In the genomic region with DNA sequence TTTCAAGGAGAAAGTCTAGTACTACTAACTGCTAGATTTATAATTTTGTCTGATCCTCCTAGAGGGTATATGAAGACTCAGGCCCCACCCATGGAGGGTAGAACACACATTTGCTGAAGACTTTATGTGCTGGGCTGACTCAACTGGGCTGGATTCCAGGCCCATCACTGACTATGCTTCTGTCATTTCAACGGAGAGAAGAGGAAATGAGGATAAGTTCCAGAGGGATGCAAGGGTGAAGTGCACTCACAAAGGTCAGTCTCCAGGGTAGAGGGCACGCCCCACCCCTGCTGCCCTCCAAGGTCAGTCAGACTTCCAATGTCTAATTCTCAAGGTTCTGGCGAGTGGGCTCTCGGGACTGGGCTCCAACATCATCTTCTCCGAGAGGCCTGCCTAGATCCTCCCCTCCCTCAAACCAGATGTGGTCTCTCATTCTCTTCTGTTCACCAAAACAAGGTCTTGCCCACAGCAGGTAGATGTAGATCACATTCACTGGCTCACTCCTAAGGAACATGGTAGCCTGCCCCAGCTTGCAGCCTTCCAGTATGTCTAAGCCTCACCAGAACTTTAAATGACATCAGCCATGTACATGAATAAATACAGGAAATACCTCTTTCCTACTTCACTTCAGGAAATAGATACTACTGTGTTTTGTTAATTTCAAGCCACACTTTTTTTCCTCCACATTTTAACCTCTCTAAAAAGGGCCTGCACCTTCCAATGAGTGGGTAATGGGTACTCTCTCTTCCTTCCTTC, we compare ENCODE assay signal across 14 cellular contexts. TPM values are rescaled to one million over a fixed set of nuclear protein-coding genes. Genes with fewer than 3 reads are reported as not detected.
DNase-seq lines count a peak whose midpoint lies in the region; ATAC-seq and FAIRE-seq lines count a peak whose summit lies in the region.
"Had no signal": no experiment of that assay in that cellular context is flagged by ENCODE, and none has a peak within 500 bp of the region (broad histone marks: within the 10 kb centered on the region; RNA-seq: fewer than 3 reads in every experiment).

No MANE protein-coding gene starts in this region.

- DNase-seq in activated T-cell treated with anti-CD3 and anti-CD28 coated beads, Interleukin-2, amount 50 U/mL, for 72 hours: no peak
- DNase-seq in activated T-cell treated with anti-CD3 and anti-CD28 coated beads, Interleukin-2, amount 50 U/mL, for 1 hour: no peak
- DNase-seq in adipocyte (ENCODE audit: low read depth): peak; percentile 54
- DNase-seq in glomerular visceral epithelial cell (ENCODE audit: extremely low spot score): peak; percentile 41
- DNase-seq in urothelium cell line (ENCODE audit: low spot score): peak; percentile 46
- no peak for DNase-seq in SK-N-DZ (ENCODE audit: low spot score)
- DNase-seq in activated CD4-positive, alpha-beta T cell treated with anti-CD3 and anti-CD28 coated beads, Interleukin-2, amount 50 U/mL, for 48 hours: no peak
- DNase-seq in activated T-cell treated with anti-CD3 and anti-CD28 coated beads for 4 hours: no peak
- DNase-seq: activated CD4-positive, CD25-positive, alpha-beta regulatory T cell; head of caudate nucleus had no signal

- no peaks in the 10 kb centered on the region for H3K27me3 ChIP-seq in adipocyte (replicated peaks; ENCODE audit: control insufficient read depth, insufficient read depth, low read length)

- peak overlapping the region; percentile 53 for H3K27ac Mint-ChIP-seq in activated T-cell treated with anti-CD3 and anti-CD28 coated beads, Interleukin-2, amount 50 U/mL, for 72 hours

- no peaks in the 10 kb centered on the region for H3K9me3 Mint-ChIP-seq in activated T-cell treated with anti-CD3 and anti-CD28 coated beads, Interleukin-2, amount 50 U/mL, for 72 hours
- H3K9me3 Mint-ChIP-seq: activated naive CD4-positive, alpha-beta T cell treated with anti-CD3 and anti-CD28 coated beads, Interleukin-2, amount 50 U/mL, for 72 hours; nephron had no signal

- H3K36me3 Mint-ChIP-seq in activated T-cell treated with anti-CD3 and anti-CD28 coated beads, Interleukin-2, amount 50 U/mL, for 72 hours (ENCODE audit: insufficient read depth in 2 of 2): no peaks in the 10 kb centered on the region
- H3K36me3 Mint-ChIP-seq: activated naive CD4-positive, alpha-beta T cell treated with anti-CD3 and anti-CD28 coated beads, Interleukin-2, amount 50 U/mL, for 72 hours had no signal

- no peak for ATAC-seq in activated T-cell treated with anti-CD3 and anti-CD28 coated beads, Interleukin-2, amount 50 U/mL, for 72 hours (replicated peaks in 1 of 2)
- ATAC-seq: activated naive CD4-positive, alpha-beta T cell treated with anti-CD3 and anti-CD28 coated beads, Interleukin-2, amount 50 U/mL, for 72 hours had no signal

- H3K36me3 ChIP-seq in adipocyte (ENCODE audit: control insufficient read depth, insufficient read depth, low read length, severe bottlenecking): no peaks in the 10 kb centered on the region
- H3K36me3 ChIP-seq: thoracic aorta had no signal

- FAIRE-seq in urothelium cell line (lab: Jason Lieb, UNC): no peak
- FAIRE-seq: A204.1 had no signal

- H3K4me1 Mint-ChIP-seq in activated T-cell treated with anti-CD3 and anti-CD28 coated beads, Interleukin-2, amount 50 U/mL, for 72 hours (ENCODE audit: low read depth): peaks cover 26% of the 10 kb centered on the region

- no peak overlapping the region for H3K4me3 Mint-ChIP-seq in activated T-cell treated with anti-CD3 and anti-CD28 coated beads, Interleukin-2, amount 50 U/mL, for 72 hours
- H3K4me3 Mint-ChIP-seq: nephron had no signal

- peaks cover 50% of the 10 kb centered on the region for H3K4me1 ChIP-seq in adipocyte (ENCODE audit: control insufficient read depth, insufficient read depth, low read length)

- H3K4me3 ChIP-seq in adipocyte (ENCODE audit: low read length): no peak overlapping the region
- H3K4me3 ChIP-seq: thoracic aorta had no signal

- no peaks in the 10 kb centered on the region for H3K9me3 ChIP-seq in adipocyte (ENCODE audit: control insufficient read depth, low read length)
- H3K9me3 ChIP-seq: thoracic aorta had no signal

- peaks cover 6% of the 10 kb centered on the region for H3K27me3 Mint-ChIP-seq in activated T-cell treated with anti-CD3 and anti-CD28 coated beads, Interleukin-2, amount 50 U/mL, for 72 hours (ENCODE audit: low read depth)

- H3K9ac ChIP-seq in adipocyte (ENCODE audit: low read length): no peak overlapping the region

RNA-seq across cellular contexts. Expression of a gene that starts 7.3 kb away (rescaled TPM):
- total RNA-seq in activated T-cell treated with anti-CD3 and anti-CD28 coated beads, Interleukin-2, amount 50 U/mL, for 72 hours: not detected
- 0.57 TPM in 1 of 2 replicates, not detected in the other for polyA plus RNA-seq in SK-N-DZ (2014; cell fraction: cytosol; rRNA removed)
- polyA plus RNA-seq in SK-N-DZ (2014; cell fraction: nucleus; rRNA removed): not detected in 2 replicates
- total RNA-seq: activated naive CD4-positive, alpha-beta T cell treated with anti-CD3 and anti-CD28 coated beads, Interleukin-2, amount 50 U/mL, for 72 hours; thoracic aorta had no signal

RNA-seq across cellular contexts. Expression of a gene that starts 9.7 kb away (rescaled TPM):
- total RNA-seq in activated T-cell treated with anti-CD3 and anti-CD28 coated beads, Interleukin-2, amount 50 U/mL, for 72 hours: 10 to 100 TPM in 1 of 2 donors, 1 to 10 TPM in 1; 9.1 to 12.7 TPM
- 20.3 and 23.9 TPM in 2 replicates for polyA plus RNA-seq in SK-N-DZ (2014; cell fraction: cytosol; rRNA removed)
- 39.3 and 44.0 TPM in 2 replicates for polyA plus RNA-seq in SK-N-DZ (2014; cell fraction: nucleus; rRNA removed)

RNA-seq across cellular contexts. Expression of a gene that starts 55.1 kb away (rescaled TPM):
- total RNA-seq in activated T-cell treated with anti-CD3 and anti-CD28 coated beads, Interleukin-2, amount 50 U/mL, for 72 hours: not detected
- 0.24 TPM in 1 of 2 replicates, not detected in the other for polyA plus RNA-seq in SK-N-DZ (2014; cell fraction: cytosol; rRNA removed)
- polyA plus RNA-seq in SK-N-DZ (2014; cell fraction: nucleus; rRNA removed): 0.06 and 0.07 TPM in 2 replicates

Comparison
In these comparisons a context has a peak if more than half of its experiments do, and no peak if none do; other contexts are left out.
1. DNase-seq: peak in adipocyte (single experiment), glomerular visceral epithelial cell (single experiment) and urothelium cell line (single experiment); none in activated T-cell treated with anti-CD3 and anti-CD28 coated beads, Interleukin-2, amount 50 U/mL, for 72 hours (0 of 2), activated T-cell treated with anti-CD3 and anti-CD28 coated beads, Interleukin-2, amount 50 U/mL, for 1 hour (single experiment), SK-N-DZ (single experiment), activated CD4-positive, alpha-beta T cell treated with anti-CD3 and anti-CD28 coated beads, Interleukin-2, amount 50 U/mL, for 48 hours (0 of 2) and activated T-cell treated with anti-CD3 and anti-CD28 coated beads for 4 hours (single experiment).